ENCODE assay signal across 11 cellular contexts in genomic region chr6:170222498-170223471, GRCh38.
DNase-seq lines count a peak whose midpoint lies in the region; FAIRE-seq and TF ChIP-seq lines count a peak whose summit lies in the region.
"Had no signal": no experiment of that assay in that cellular context is flagged by ENCODE, and none has a peak within 500 bp of the region (broad histone marks: within the 10 kb centered on the region; RNA-seq: fewer than 3 reads in every experiment).

No MANE protein-coding gene starts in this region.

- FAIRE-seq in small intestine (lab: Jason Lieb, UNC): no peak
- FAIRE-seq: frontal cortex had no signal

- H3K27ac ChIP-seq in esophagus squamous epithelium (peak overlapping the region in 3 of 4 donors; percentile 30 to 90 (median 57)), small intestine (ENCODE audit: low read depth in 1 of 2, low read length in 1 of 2) (no peak overlapping the region)
- H3K27ac ChIP-seq: 22Rv1 had no signal

- H3K9me3 ChIP-seq in esophagus squamous epithelium: no peaks in the 10 kb centered on the region
- no peaks in the 10 kb centered on the region for H3K9me3 ChIP-seq in small intestine (ENCODE audit: control insufficient read depth, low read depth)

- TF ChIP-seq POLR2A in esophagus squamous epithelium (IDR thresholded peaks at IDR 0.05): no peak

- TF ChIP-seq CTCF in esophagus squamous epithelium (IDR thresholded peaks at IDR 0.05): no peak

- WGBS in esophagus squamous epithelium, 2 donors: 62 to 71% methylated on average over 27 to 32 of the region's 32 CpGs
- 42 to 48% (median 46%) methylated on average over 32 of the region's 32 CpGs for WGBS in small intestine, 3 donors

- H3K4me1 ChIP-seq in esophagus squamous epithelium (peaks cover 16 to 54% (median 34%) of the 10 kb centered on the region in 3 donors), small intestine (ENCODE audit: control insufficient read depth in 2 of 2, insufficient read depth in 1 of 2, low read depth in 1 of 2, low read length in 1 of 2) (no peaks in the 10 kb centered on the region)

- H3K36me3 ChIP-seq in esophagus squamous epithelium (no peaks in the 10 kb centered on the region), small intestine (ENCODE audit: control insufficient read depth in 2 of 2, insufficient read depth in 2 of 2, low read length in 2 of 2) (no peaks in the 10 kb centered on the region)

- intact Hi-C loops in esophagus squamous epithelium (cut with DNase I): no loop called here

- DNase-seq in DMS 273 (lab: John Stamatoyannopoulos, UW; ENCODE audit: unreplicated experiment) (peak; percentile 21), DMS 273 treated with DMSO at 0.1 percent for 48 hours (lab: John Stamatoyannopoulos, UW) (no peak), NCI-H748 (lab: John Stamatoyannopoulos, UW; ENCODE audit: unreplicated experiment) (peak; percentile 97), esophagus squamous epithelium (lab: John Stamatoyannopoulos, UW) (no peak), small intestine (peak; percentile 16), SIG-M5 treated with dmso at 0.1 percent for 504 hours (lab: John Stamatoyannopoulos, UW; ENCODE audit: unreplicated experiment) (no peak), germinal center (ENCODE audit: low spot score) (no peak), 8988T (no peak)
- DNase-seq: NCI-H82 had no signal

- H3K27me3 ChIP-seq in esophagus squamous epithelium (peaks cover 0 to 39% (median 0%) of the 10 kb centered on the region in 4 donors), small intestine (ENCODE audit: control insufficient read depth in 2 of 2, insufficient read depth in 2 of 2, low read length in 2 of 2) (no peaks in the 10 kb centered on the region)

- H3K4me3 ChIP-seq in esophagus squamous epithelium (no peak overlapping the region), small intestine (ENCODE audit: low read depth in 1 of 2, low read length in 2 of 2) (no peak overlapping the region)

Comparison
In these comparisons a context has a peak if more than half of its experiments do, and no peak if none do; other contexts are left out.
1. DNase-seq: peak in DMS 273 (single experiment), NCI-H748 (single experiment) and small intestine (single experiment); none in DMS 273 treated with DMSO at 0.1 percent for 48 hours (single experiment), esophagus squamous epithelium (single experiment), SIG-M5 treated with dmso at 0.1 percent for 504 hours (single experiment), germinal center (single experiment) and 8988T (single experiment).
2. H3K27ac ChIP-seq: peak in esophagus squamous epithelium (3 of 4); none in small intestine (0 of 2).